In genomic region chr7:120805636-120806388, GRCh38 we compare ENCODE assay signal across 1 cellular context.
TF ChIP-seq lines count a peak whose summit lies in the region.

No MANE protein-coding gene starts in this region.

TF ChIP-seq in K562, 482 proteins besides CTCF, POLR2A, EP300 and RAD21 (continued from another document and continues in another):
- TF ChIP-seq ZNF398 (CRISPR knock-in tag; IDR thresholded peaks at IDR 0.05) (no peak), ZEB2 (IDR thresholded peaks at IDR 0.05) (no peak), CTBP1 (IDR thresholded peaks at IDR 0.05; ENCODE audit: borderline replicate concordance) (no peak), ZNF766 (CRISPR knock-in tag; conservative IDR thresholded peaks at IDR 0.05) (no peak), CREM (IDR thresholded peaks at IDR 0.05; ENCODE audit: low read depth) (peak; percentile 53; the same call in 1 of the 2 replicates), POLR3A (IDR thresholded peaks at IDR 0.05; ENCODE audit: borderline replicate concordance, extremely low read depth, insufficient read depth, insufficient read length) (no peak), PPARD (CRISPR knock-in tag; IDR thresholded peaks at IDR 0.05) (no peak), DEAF1 (CRISPR knock-in tag; IDR thresholded peaks at IDR 0.05) (peak; percentile 76), JUN (IDR thresholded peaks at IDR 0.05; ENCODE audit: borderline replicate concordance, low read depth, low read length) (0 out of 2 replicates have a peak, but pooled peaks have one; percentile 33), JUN (CRISPR knock-in tag; IDR thresholded peaks at IDR 0.05; ENCODE audit: borderline replicate concordance) (no peak), ZNF384 (IDR thresholded peaks at IDR 0.05; ENCODE audit: low read depth, low read length) (peak; percentile 82), MYC (IDR thresholded peaks at IDR 0.05; ENCODE audit: low read depth, low read length) (0 out of 2 replicates have a peak, but pooled peaks have one; percentile 17), MYC (CRISPR knock-in tag; IDR thresholded peaks at IDR 0.05; ENCODE audit: borderline replicate concordance, low read depth) (no peak), RBM39 (optimal IDR thresholded peaks at IDR 0.05; ENCODE audit: low read depth, low read length) (no peak), EHMT2 (IDR thresholded peaks at IDR 0.05) (no peak), TBL1XR1 (IDR thresholded peaks at IDR 0.05; ENCODE audit: low read length in 2 of 2) (0 out of 4 replicates have a peak, but pooled peaks of 1 of the 2 experiments have one; percentile 40), TOE1 (IDR thresholded peaks at IDR 0.05; ENCODE audit: borderline replicate concordance) (no peak), TOE1 (CRISPR knock-in tag; IDR thresholded peaks at IDR 0.05; ENCODE audit: borderline replicate concordance, low read depth) (no peak), YBX1 (IDR thresholded peaks at IDR 0.05) (no peak), FIP1L1 (IDR thresholded peaks at IDR 0.05; ENCODE audit: low read depth, low read length, poor library complexity, severe bottlenecking) (no peak), ARID3A (IDR thresholded peaks at IDR 0.05; ENCODE audit: borderline replicate concordance, low read depth, low read length) (peak; percentile 79; the same call in 1 of the 2 replicates), CBX8 (IDR thresholded peaks at IDR 0.05; ENCODE audit: borderline replicate concordance, extremely low read depth, low read depth, low read length, poor library complexity, severe bottlenecking) (peak; percentile 33), FOXM1 (IDR thresholded peaks at IDR 0.05; ENCODE audit: low read depth) (no peak), FOXM1 (CRISPR knock-in tag; IDR thresholded peaks at IDR 0.05; ENCODE audit: low read depth) (no peak), MED1 (CRISPR knock-in tag; IDR thresholded peaks at IDR 0.05; ENCODE audit: borderline replicate concordance) (no peak), CXXC5 (CRISPR knock-in tag; IDR thresholded peaks at IDR 0.05) (no peak), USF1 (CRISPR knock-in tag; IDR thresholded peaks at IDR 0.05) (no peak), MCM2 (IDR thresholded peaks at IDR 0.05; ENCODE audit: low read depth) (no peak), ZNF717 (CRISPR knock-in tag; IDR thresholded peaks at IDR 0.05) (no peak), ZZZ3 (IDR thresholded peaks at IDR 0.05) (no peak), CCAR2 (IDR thresholded peaks at IDR 0.05; ENCODE audit: low read depth, low read length) (no peak), ZNF583 (CRISPR knock-in tag; IDR thresholded peaks at IDR 0.05) (no peak), SIX5 (IDR thresholded peaks at IDR 0.05; ENCODE audit: borderline replicate concordance in 1 of 2, insufficient read depth in 1 of 2, low read depth in 1 of 2, low read length in 2 of 2) (no peak), NFE2L1 (tag; IDR thresholded peaks at IDR 0.05; ENCODE audit: borderline replicate concordance, low read depth) (no peak), NONO (IDR thresholded peaks at IDR 0.05; ENCODE audit: low read depth in 2 of 2, low read length in 1 of 2) (no peak), MECOM (CRISPR knock-in tag; IDR thresholded peaks at IDR 0.05) (no peak), TAF9B (IDR thresholded peaks at IDR 0.05; ENCODE audit: partially characterized antibody) (no peak), ZNF12 (CRISPR knock-in tag; IDR thresholded peaks at IDR 0.05) (no peak), RFX5 (IDR thresholded peaks at IDR 0.05; ENCODE audit: low read depth, low read length) (no peak), ZNF263 (CRISPR knock-in tag; IDR thresholded peaks at IDR 0.05; ENCODE audit: borderline replicate concordance) (no peak), HOMEZ (CRISPR knock-in tag; IDR thresholded peaks at IDR 0.05) (no peak), CCNT2 (IDR thresholded peaks at IDR 0.05; ENCODE audit: borderline replicate concordance, extremely low read depth, insufficient read length, low read depth, low read length) (no peak), SREBF2 (CRISPR knock-in tag; IDR thresholded peaks at IDR 0.05) (no peak), ZSCAN32 (CRISPR knock-in tag; IDR thresholded peaks at IDR 0.05) (no peak), SIRT6 (IDR thresholded peaks at IDR 0.05; ENCODE audit: low read depth, low read length) (no peak), FOXP1 (CRISPR knock-in tag; IDR thresholded peaks at IDR 0.05) (no peak), ARNT (IDR thresholded peaks at IDR 0.05) (no peak), NR4A1 (CRISPR knock-in tag; IDR thresholded peaks at IDR 0.05) (no peak), NR4A1 (tag; IDR thresholded peaks at IDR 0.05) (no peak), ZNF124 (CRISPR knock-in tag; IDR thresholded peaks at IDR 0.05) (no peak), GTF2E2 (tag; IDR thresholded peaks at IDR 0.05) (no peak), SMAD1 (IDR thresholded peaks at IDR 0.05; ENCODE audit: low read depth, low read length, partially characterized antibody) (no peak), HNRNPLL (IDR thresholded peaks at IDR 0.05; ENCODE audit: low read depth, low read length, poor library complexity, severe bottlenecking) (no peak), ZNF253 (CRISPR knock-in tag; conservative IDR thresholded peaks at IDR 0.05) (no peak), PTRF (tag; IDR thresholded peaks at IDR 0.05) (no peak)
- TF ChIP-seq, protein P1, sequence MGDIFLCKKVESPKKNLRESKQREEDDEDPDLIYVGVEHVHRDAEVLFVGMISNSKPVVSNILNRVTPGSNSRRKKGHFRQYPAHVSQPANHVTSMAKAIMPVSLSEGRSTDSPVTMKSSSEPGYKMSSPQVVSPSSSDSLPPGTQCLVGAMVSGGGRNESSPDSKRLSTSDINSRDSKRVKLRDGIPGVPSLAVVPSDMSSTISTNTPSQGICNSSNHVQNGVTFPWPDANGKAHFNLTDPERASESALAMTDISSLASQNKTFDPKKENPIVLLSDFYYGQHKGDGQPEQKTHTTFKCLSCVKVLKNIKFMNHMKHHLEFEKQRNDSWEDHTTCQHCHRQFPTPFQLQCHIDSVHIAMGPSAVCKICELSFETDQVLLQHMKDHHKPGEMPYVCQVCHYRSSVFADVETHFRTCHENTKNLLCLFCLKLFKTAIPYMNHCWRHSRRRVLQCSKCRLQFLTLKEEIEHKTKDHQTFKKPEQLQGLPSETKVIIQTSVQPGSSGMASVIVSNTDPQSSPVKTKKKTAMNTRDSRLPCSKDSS (IDR thresholded peaks at IDR 0.05; ENCODE audit: low read depth, partially characterized antibody), result no peak
- TF ChIP-seq, protein P2, sequence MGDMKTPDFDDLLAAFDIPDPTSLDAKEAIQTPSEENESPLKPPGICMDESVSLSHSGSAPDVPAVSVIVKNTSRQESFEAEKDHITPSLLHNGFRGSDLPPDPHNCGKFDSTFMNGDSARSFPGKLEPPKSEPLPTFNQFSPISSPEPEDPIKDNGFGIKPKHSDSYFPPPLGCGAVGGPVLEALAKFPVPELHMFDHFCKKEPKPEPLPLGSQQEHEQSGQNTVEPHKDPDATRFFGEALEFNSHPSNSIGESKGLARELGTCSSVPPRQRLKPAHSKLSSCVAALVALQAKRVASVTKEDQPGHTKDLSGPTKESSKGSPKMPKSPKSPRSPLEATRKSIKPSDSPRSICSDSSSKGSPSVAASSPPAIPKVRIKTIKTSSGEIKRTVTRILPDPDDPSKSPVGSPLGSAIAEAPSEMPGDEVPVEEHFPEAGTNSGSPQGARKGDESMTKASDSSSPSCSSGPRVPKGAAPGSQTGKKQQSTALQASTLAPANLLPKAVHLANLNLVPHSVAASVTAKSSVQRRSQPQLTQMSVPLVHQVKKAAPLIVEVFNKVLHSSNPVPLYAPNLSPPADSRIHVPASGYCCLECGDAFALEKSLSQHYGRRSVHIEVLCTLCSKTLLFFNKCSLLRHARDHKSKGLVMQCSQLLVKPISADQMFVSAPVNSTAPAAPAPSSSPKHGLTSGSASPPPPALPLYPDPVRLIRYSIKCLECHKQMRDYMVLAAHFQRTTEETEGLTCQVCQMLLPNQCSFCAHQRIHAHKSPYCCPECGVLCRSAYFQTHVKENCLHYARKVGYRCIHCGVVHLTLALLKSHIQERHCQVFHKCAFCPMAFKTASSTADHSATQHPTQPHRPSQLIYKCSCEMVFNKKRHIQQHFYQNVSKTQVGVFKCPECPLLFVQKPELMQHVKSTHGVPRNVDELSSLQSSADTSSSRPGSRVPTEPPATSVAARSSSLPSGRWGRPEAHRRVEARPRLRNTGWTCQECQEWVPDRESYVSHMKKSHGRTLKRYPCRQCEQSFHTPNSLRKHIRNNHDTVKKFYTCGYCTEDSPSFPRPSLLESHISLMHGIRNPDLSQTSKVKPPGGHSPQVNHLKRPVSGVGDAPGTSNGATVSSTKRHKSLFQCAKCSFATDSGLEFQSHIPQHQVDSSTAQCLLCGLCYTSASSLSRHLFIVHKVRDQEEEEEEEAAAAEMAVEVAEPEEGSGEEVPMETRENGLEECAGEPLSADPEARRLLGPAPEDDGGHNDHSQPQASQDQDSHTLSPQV (IDR thresholded peaks at IDR 0.05), result no peak
- TF ChIP-seq, protein P3, sequence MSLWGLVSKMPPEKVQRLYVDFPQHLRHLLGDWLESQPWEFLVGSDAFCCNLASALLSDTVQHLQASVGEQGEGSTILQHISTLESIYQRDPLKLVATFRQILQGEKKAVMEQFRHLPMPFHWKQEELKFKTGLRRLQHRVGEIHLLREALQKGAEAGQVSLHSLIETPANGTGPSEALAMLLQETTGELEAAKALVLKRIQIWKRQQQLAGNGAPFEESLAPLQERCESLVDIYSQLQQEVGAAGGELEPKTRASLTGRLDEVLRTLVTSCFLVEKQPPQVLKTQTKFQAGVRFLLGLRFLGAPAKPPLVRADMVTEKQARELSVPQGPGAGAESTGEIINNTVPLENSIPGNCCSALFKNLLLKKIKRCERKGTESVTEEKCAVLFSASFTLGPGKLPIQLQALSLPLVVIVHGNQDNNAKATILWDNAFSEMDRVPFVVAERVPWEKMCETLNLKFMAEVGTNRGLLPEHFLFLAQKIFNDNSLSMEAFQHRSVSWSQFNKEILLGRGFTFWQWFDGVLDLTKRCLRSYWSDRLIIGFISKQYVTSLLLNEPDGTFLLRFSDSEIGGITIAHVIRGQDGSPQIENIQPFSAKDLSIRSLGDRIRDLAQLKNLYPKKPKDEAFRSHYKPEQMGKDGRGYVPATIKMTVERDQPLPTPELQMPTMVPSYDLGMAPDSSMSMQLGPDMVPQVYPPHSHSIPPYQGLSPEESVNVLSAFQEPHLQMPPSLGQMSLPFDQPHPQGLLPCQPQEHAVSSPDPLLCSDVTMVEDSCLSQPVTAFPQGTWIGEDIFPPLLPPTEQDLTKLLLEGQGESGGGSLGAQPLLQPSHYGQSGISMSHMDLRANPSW (CRISPR knock-in tag; IDR thresholded peaks at IDR 0.05), result no peak
